12 cellular contexts compared by ENCODE assay signal in genomic region chr6:20367716-20368485, GRCh38.
A peak's percentile ranks its signal among the peaks of the same experiment; 100 is the strongest.
DNase-seq lines count a peak whose midpoint lies in the region; ATAC-seq and TF ChIP-seq lines count a peak whose summit lies in the region.
"Had no signal": no experiment of that assay in that cellular context is flagged by ENCODE, and none has a peak within 500 bp of the region (broad histone marks: within the 10 kb centered on the region; RNA-seq: fewer than 3 reads in every experiment).

No MANE protein-coding gene starts in this region.

- H3K4me3 ChIP-seq in AG10803 (ENCODE audit: low read length): no peak overlapping the region
- no peak overlapping the region for H3K4me3 ChIP-seq in MM.1S (ENCODE audit: low read length)
- H3K4me3 ChIP-seq: dorsolateral prefrontal cortex, HAP-1, heart left ventricle had no signal

- no peaks in the 10 kb centered on the region for H3K79me2 ChIP-seq in MM.1S (ENCODE audit: low read length)

- no peaks in the 10 kb centered on the region for H3K27me3 ChIP-seq in MM.1S (replicated peaks; ENCODE audit: insufficient read depth, low read length)
- H3K27me3 ChIP-seq: dorsolateral prefrontal cortex had no signal

- no peak for TF ChIP-seq CTCF in AG10803 (conservative IDR thresholded peaks at IDR 0.05; ENCODE audit: low read length)
- no peak for TF ChIP-seq CTCF in MM.1S (IDR thresholded peaks at IDR 0.05; ENCODE audit: low read length)

- no peaks in the 10 kb centered on the region for H3K36me3 ChIP-seq in MM.1S (replicated peaks; ENCODE audit: insufficient read depth, low read length)
- H3K36me3 ChIP-seq: HAP-1, heart left ventricle had no signal

- no peak for ATAC-seq in GM21528 (IDR thresholded peaks at IDR 0.05; ENCODE audit: low FRiP score, unreplicated experiment)
- ATAC-seq: heart left ventricle had no signal

- DNase-seq in AG10803 (ENCODE audit: low read depth): peak; percentile 3
- peak; percentile 13 for DNase-seq in ELR (ENCODE audit: low read depth)
- DNase-seq in activated naive CD4-positive, alpha-beta T cell treated with anti-CD3 and anti-CD28 coated beads, Interleukin-2, amount 50 U/mL, for 16 hours: peak; percentile 37
- DNase-seq in inferior parietal cortex (ENCODE audit: extremely low spot score): peak; percentile 25
- no peak for DNase-seq in MM.1S
- DNase-seq in GM19240 (ENCODE audit: insufficient read length, low spot score): no peak
- no peak for DNase-seq in NCI-H748 (lab: John Stamatoyannopoulos, UW; ENCODE audit: unreplicated experiment)
- DNase-seq: heart left ventricle, KBM-7 had no signal

- H3K9me3 ChIP-seq in MM.1S (replicated peaks; ENCODE audit: insufficient read depth, low read length): no peaks in the 10 kb centered on the region
- H3K9me3 ChIP-seq: HAP-1, heart left ventricle had no signal

- H3F3A ChIP-seq in MM.1S (ENCODE audit: insufficient read depth, low read length): peaks cover 7% of the 10 kb centered on the region; the same call in 1 of the 2 replicates

- no peak overlapping the region for H3K27ac ChIP-seq in MM.1S (ENCODE audit: low read length)

- peaks cover 20% of the 10 kb centered on the region for H3K4me1 ChIP-seq in MM.1S (ENCODE audit: low read length)
- H3K4me1 ChIP-seq: HAP-1, heart left ventricle had no signal

- no peak overlapping the region for H3K4me2 ChIP-seq in MM.1S (ENCODE audit: low read depth, low read length)

- no peak overlapping the region for H3K9ac ChIP-seq in MM.1S (ENCODE audit: low read length)

- no peaks in the 10 kb centered on the region for H4K20me1 ChIP-seq in MM.1S (ENCODE audit: insufficient read depth, low read length)

- no peak overlapping the region for H2AFZ ChIP-seq in MM.1S (ENCODE audit: low read length)

- no peaks in the 10 kb centered on the region for H3K9me2 ChIP-seq in MM.1S (replicated peaks; ENCODE audit: insufficient read depth, low read length)

Comparison
In these comparisons a context has a peak if more than half of its experiments do, and no peak if none do; other contexts are left out.
1. DNase-seq: peak in AG10803 (single experiment), ELR (single experiment), activated naive CD4-positive, alpha-beta T cell treated with anti-CD3 and anti-CD28 coated beads, Interleukin-2, amount 50 U/mL, for 16 hours (single experiment) and inferior parietal cortex (single experiment); none in MM.1S (single experiment), GM19240 (single experiment) and NCI-H748 (single experiment).